ENCODE assay signal across 13 cellular contexts in genomic region chr1:202046227-202046626, GRCh38. TPM values are rescaled to one million over a fixed set of nuclear protein-coding genes. Genes with fewer than 3 reads are reported as not detected.
DNase-seq lines count a peak whose midpoint lies in the region; ATAC-seq and TF ChIP-seq lines count a peak whose summit lies in the region.
"Had no signal": no experiment of that assay in that cellular context is flagged by ENCODE, and none has a peak within 500 bp of the region (broad histone marks: within the 10 kb centered on the region; RNA-seq: fewer than 3 reads in every experiment).

No MANE protein-coding gene starts in this region.

- no peak overlapping the region for H3K4me2 ChIP-seq in SK-N-SH

- TF ChIP-seq RAD21 in SK-N-SH (IDR thresholded peaks at IDR 0.05; ENCODE audit: low read length): no peak

- CTCF ChIA-PET in SK-N-SH (lab: Yijun Ruan, JAX): interaction anchor here (1.2 kb wide), 1 partner anchor 73 kb away, joined by 3 read pairs; no protein-coding TSS in a partner anchor

- H4K20me1 ChIP-seq in SK-N-SH (ENCODE audit: insufficient read depth): no peaks in the 10 kb centered on the region

- no peaks in the 10 kb centered on the region for H3K36me3 Mint-ChIP-seq in stimulated activated memory B cell treated with anti-CD40 and anti-IgM and Interleukin-4, amounts not matched to agents 10 μg/mL and 1 μg/mL and 100 μg/mL, for 72 hours

- H3K9ac ChIP-seq in SK-N-SH: no peak overlapping the region

- no peaks in the 10 kb centered on the region for H3K4me1 ChIP-seq in SK-N-SH (ENCODE audit: control insufficient read depth in 1 of 2, insufficient read depth in 2 of 2, low read depth in 1 of 2, low read length in 1 of 2)

- no peaks in the 10 kb centered on the region for H3K27me3 ChIP-seq in SK-N-SH (ENCODE audit: insufficient read depth)

- H2AFZ ChIP-seq in SK-N-SH (ENCODE audit: low read depth): no peak overlapping the region

- 100% methylated on average over 1 of the region's 3 CpGs for WGBS in SK-N-SH (ENCODE audit: low lambda C conversion rate)

- no peak overlapping the region for H3K27ac ChIP-seq in SK-N-SH (ENCODE audit: low read depth in 2 of 2, low read length in 1 of 2)
- H3K27ac ChIP-seq: HL-60 had no signal

- H3F3A ChIP-seq in SK-N-SH (replicated peaks; ENCODE audit: insufficient read depth): peaks cover 4% of the 10 kb centered on the region

- no peaks in the 10 kb centered on the region for H3K9me3 ChIP-seq in SK-N-SH

- POLR2A ChIA-PET in SK-N-SH (lab: Yijun Ruan, JAX): no interaction called here

- H3K9me2 ChIP-seq in SK-N-SH: no peaks in the 10 kb centered on the region

- H3K27ac Mint-ChIP-seq in stimulated activated memory B cell treated with anti-CD40 and anti-IgM and Interleukin-4, amounts not matched to agents 10 μg/mL and 1 μg/mL and 100 μg/mL, for 72 hours: no peak overlapping the region
- H3K27ac Mint-ChIP-seq: activated CD4-positive, alpha-beta T cell treated with anti-CD3 and anti-CD28 coated beads for 36 hours had no signal

- H3K27me3 Mint-ChIP-seq in stimulated activated memory B cell treated with anti-CD40 and anti-IgM and Interleukin-4, amounts not matched to agents 10 μg/mL and 1 μg/mL and 100 μg/mL, for 72 hours: peaks cover 44% of the 10 kb centered on the region
- H3K27me3 Mint-ChIP-seq: progenitor cell of endocrine pancreas had no signal

- TF ChIP-seq EP300 in SK-N-SH (IDR thresholded peaks at IDR 0.05; ENCODE audit: borderline replicate concordance in 1 of 2, low read depth in 1 of 2, low read length in 1 of 2): no peak

- H3K4me3 ChIP-seq in LNCaP clone FGC (ENCODE audit: low read depth, low read length): no peak overlapping the region
- H3K4me3 ChIP-seq in SK-N-SH (ENCODE audit: low read depth in 2 of 2, low read length in 1 of 2): no peak overlapping the region

- H3K4me3 Mint-ChIP-seq in stimulated activated memory B cell treated with anti-CD40 and anti-IgM and Interleukin-4, amounts not matched to agents 10 μg/mL and 1 μg/mL and 100 μg/mL, for 72 hours: no peak overlapping the region
- H3K4me3 Mint-ChIP-seq: activated CD4-positive, alpha-beta T cell treated with anti-CD3 and anti-CD28 coated beads for 36 hours had no signal

- no peaks in the 10 kb centered on the region for H3K79me2 ChIP-seq in SK-N-SH (ENCODE audit: insufficient read depth)

- ATAC-seq in esophagus mucosa: peak; percentile 89
- ATAC-seq in stimulated activated memory B cell treated with anti-CD40 and anti-IgM and Interleukin-4, amounts not matched to agents 10 μg/mL and 1 μg/mL and 100 μg/mL, for 72 hours: peak; percentile 10
- no peak for ATAC-seq in GM19351 (IDR thresholded peaks at IDR 0.05; ENCODE audit: unreplicated experiment)
- no peak for ATAC-seq in HG03342 (IDR thresholded peaks at IDR 0.05; ENCODE audit: unreplicated experiment)
- ATAC-seq: activated CD4-positive, alpha-beta T cell treated with anti-CD3 and anti-CD28 coated beads for 36 hours; left ventricle myocardium superior had no signal

- H3K36me3 ChIP-seq in SK-N-SH (replicated peaks in 1 of 2; ENCODE audit: control insufficient read depth in 1 of 2, insufficient read depth in 2 of 2, low read length in 1 of 2): no peaks in the 10 kb centered on the region

- no peaks in the 10 kb centered on the region for H3K4me1 Mint-ChIP-seq in stimulated activated memory B cell treated with anti-CD40 and anti-IgM and Interleukin-4, amounts not matched to agents 10 μg/mL and 1 μg/mL and 100 μg/mL, for 72 hours

- TF ChIP-seq CTCF in LNCaP clone FGC (IDR thresholded peaks at IDR 0.05; ENCODE audit: control insufficient read depth, extremely low read depth, insufficient read depth) (no peak), SK-N-SH (IDR thresholded peaks at IDR 0.05) (no peak)

- peak; percentile 88 for DNase-seq in LNCaP clone FGC (ENCODE audit: low read depth)
- peak; percentile 25 to 78 for DNase-seq in NCI-H526 (lab: John Stamatoyannopoulos, UW)
- no peak for DNase-seq in SK-N-SH
- no peak for DNase-seq in NCI-H1694 treated with DMSO at 0.1 percent for 48 hours (lab: John Stamatoyannopoulos, UW)
- DNase-seq: activated CD4-positive, alpha-beta T cell treated with anti-CD3 and anti-CD28 coated beads for 36 hours; activated naive CD4-positive, alpha-beta T cell; left ventricle myocardium superior had no signal

- no peaks in the 10 kb centered on the region for H3K9me3 Mint-ChIP-seq in stimulated activated memory B cell treated with anti-CD40 and anti-IgM and Interleukin-4, amounts not matched to agents 10 μg/mL and 1 μg/mL and 100 μg/mL, for 72 hours

TF ChIP-seq in SK-N-SH, 30 proteins besides CTCF, POLR2A, EP300 and RAD21:
- no peak for TF ChIP-seq SMC3 (IDR thresholded peaks at IDR 0.05; ENCODE audit: low read depth, low read length)
- TF ChIP-seq JUND (IDR thresholded peaks at IDR 0.05): no peak
- TF ChIP-seq USF2 (IDR thresholded peaks at IDR 0.05; ENCODE audit: borderline replicate concordance, low read depth, low read length): no peak
- TF ChIP-seq ELF1 (IDR thresholded peaks at IDR 0.05): no peak
- TF ChIP-seq MAX (IDR thresholded peaks at IDR 0.05; ENCODE audit: low read depth): no peak
- no peak for TF ChIP-seq CHD2 (IDR thresholded peaks at IDR 0.05; ENCODE audit: low read length, partially characterized antibody)
- TF ChIP-seq TAF1 (IDR thresholded peaks at IDR 0.05; ENCODE audit: borderline replicate concordance, low read depth, low read length): no peak
- no peak for TF ChIP-seq ZBTB33 (IDR thresholded peaks at IDR 0.05; ENCODE audit: borderline replicate concordance, low read depth)
- no peak for TF ChIP-seq GATA2 (CRISPR knock-in tag; IDR thresholded peaks at IDR 0.05)
- TF ChIP-seq EZH2phosphoT487 (IDR thresholded peaks at IDR 0.05; ENCODE audit: borderline replicate concordance, low read depth): no peak
- no peak for TF ChIP-seq NRF1 (IDR thresholded peaks at IDR 0.05; ENCODE audit: low read depth, low read length)
- no peak for TF ChIP-seq MXI1 (IDR thresholded peaks at IDR 0.05; ENCODE audit: low read depth, low read length)
- no peak for TF ChIP-seq RXRA (IDR thresholded peaks at IDR 0.05; ENCODE audit: borderline replicate concordance, low read depth)
- no peak for TF ChIP-seq YY1 (IDR thresholded peaks at IDR 0.05; ENCODE audit: low read depth)
- TF ChIP-seq FOXJ3 (CRISPR knock-in tag; IDR thresholded peaks at IDR 0.05): no peak
- no peak for TF ChIP-seq FOSL2 (IDR thresholded peaks at IDR 0.05; ENCODE audit: borderline replicate concordance, low read depth)
- TF ChIP-seq IRF3 (IDR thresholded peaks at IDR 0.05; ENCODE audit: low read depth, low read length): no peak

RNA-seq across cellular contexts. Expression of gene ELF3, which starts 35.8 kb away (rescaled TPM):
- total RNA-seq in esophagus mucosa: 391 TPM
- polyA plus RNA-seq in SK-N-SH (2012; rRNA removed): 0.10 and 0.11 TPM in 2 replicates
- 0.04 and 0.05 TPM in 2 replicates for polyA plus RNA-seq in SK-N-SH (2012; cell fraction: cytosol; rRNA removed)
- 1.3 and 1.5 TPM in 2 replicates for polyA plus RNA-seq in SK-N-SH (2012; cell fraction: nucleus; rRNA removed)

Comparison
In these comparisons a context has a peak if more than half of its experiments do, and no peak if none do; other contexts are left out.
1. DNase-seq: peak in LNCaP clone FGC (single experiment) and NCI-H526 (2 of 2); none in SK-N-SH (single experiment) and NCI-H1694 treated with DMSO at 0.1 percent for 48 hours (single experiment).
2. ATAC-seq: peak in esophagus mucosa (single experiment) and stimulated activated memory B cell treated with anti-CD40 and anti-IgM and Interleukin-4, amounts not matched to agents 10 μg/mL and 1 μg/mL and 100 μg/mL, for 72 hours (single experiment); none in GM19351 (single experiment) and HG03342 (single experiment).